ENCODE assay signal across 21 cellular contexts in the genomic region with DNA sequence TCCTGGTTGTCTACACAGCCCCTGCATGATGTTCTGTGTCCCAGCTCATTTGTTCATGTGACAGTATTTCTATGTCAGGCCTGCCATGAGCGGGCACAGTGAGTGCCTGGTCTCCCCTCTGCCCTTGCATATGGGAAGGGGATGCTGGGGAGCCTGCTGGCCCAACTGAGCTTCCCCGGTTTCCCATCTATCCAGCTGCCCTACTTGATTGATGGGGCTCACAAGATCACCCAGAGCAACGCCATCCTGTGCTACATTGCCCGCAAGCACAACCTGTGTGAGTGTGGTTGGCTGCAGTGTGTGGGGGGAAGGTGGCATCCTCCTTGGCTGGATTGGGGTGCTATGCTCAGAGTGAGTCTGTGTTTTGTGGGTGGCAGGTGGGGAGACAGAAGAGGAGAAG. TPM values are rescaled to one million over a fixed set of nuclear protein-coding genes. Genes with fewer than 3 reads are reported as not detected.
A peak's percentile ranks its signal among the peaks of the same experiment; 100 is the strongest.
DNase-seq lines count a peak whose midpoint lies in the region; ATAC-seq and TF ChIP-seq lines count a peak whose summit lies in the region.
"Had no signal": no experiment of that assay in that cellular context is flagged by ENCODE, and none has a peak within 500 bp of the region (broad histone marks: within the 10 kb centered on the region; RNA-seq: fewer than 3 reads in every experiment).

No MANE protein-coding gene starts in this region.

- H3K4me3 Mint-ChIP-seq in activated CD4-positive, alpha-beta T cell treated with anti-CD3 and anti-CD28 coated beads for 36 hours: peak overlapping the region; percentile 48
- H3K4me3 Mint-ChIP-seq in CD4-positive, alpha-beta T cell: peak overlapping the region; percentile 98
- H3K4me3 Mint-ChIP-seq in central memory CD8-positive, alpha-beta T cell: peak overlapping the region; percentile 93
- H3K4me3 Mint-ChIP-seq in natural killer cell: peak overlapping the region; percentile 49

- H3K9me3 ChIP-seq in CD4-positive, alpha-beta T cell (ENCODE audit: control insufficient read depth, low read length): no peaks in the 10 kb centered on the region
- H3K9me3 ChIP-seq: Caco-2, SJSA1 had no signal

- in situ Hi-C loops in ACHN (cut with HindIII; ENCODE audit: low pct_ligation_motif_present, low pct_unique_long_range_greater_than_20kb, low sequenced_read_pairs): no loop called here

- H3K9me3 Mint-ChIP-seq in activated CD4-positive, alpha-beta T cell treated with anti-CD3 and anti-CD28 coated beads for 36 hours (ENCODE audit: low read depth): no peaks in the 10 kb centered on the region
- H3K9me3 Mint-ChIP-seq in CD4-positive, alpha-beta T cell: no peaks in the 10 kb centered on the region
- no peaks in the 10 kb centered on the region for H3K9me3 Mint-ChIP-seq in central memory CD8-positive, alpha-beta T cell
- no peaks in the 10 kb centered on the region for H3K9me3 Mint-ChIP-seq in natural killer cell
- H3K9me3 Mint-ChIP-seq: activated naive CD8-positive, alpha-beta T cell treated with anti-CD3 and anti-CD28 coated beads, Interleukin-2, amount 10 ng/mL, durations not matched to agents 7 days and 5 days had no signal

- H3K27ac ChIP-seq in CD4-positive, alpha-beta T cell (ENCODE audit: low read depth, low read length): no peak overlapping the region
- H3K27ac ChIP-seq: parathyroid adenoma, SJSA1 had no signal

- H3K27me3 ChIP-seq in CD4-positive, alpha-beta T cell (ENCODE audit: control insufficient read depth, insufficient read depth, low read length): no peaks in the 10 kb centered on the region
- H3K27me3 ChIP-seq: SJSA1 had no signal

- H3K27ac Mint-ChIP-seq in activated CD4-positive, alpha-beta T cell treated with anti-CD3 and anti-CD28 coated beads for 36 hours: no peak overlapping the region
- peak overlapping the region; percentile 20 for H3K27ac Mint-ChIP-seq in CD4-positive, alpha-beta T cell
- H3K27ac Mint-ChIP-seq in central memory CD8-positive, alpha-beta T cell (ENCODE audit: low read depth): no peak overlapping the region
- no peak overlapping the region for H3K27ac Mint-ChIP-seq in natural killer cell
- H3K27ac Mint-ChIP-seq: activated naive CD8-positive, alpha-beta T cell treated with anti-CD3 and anti-CD28 coated beads, Interleukin-2, amount 10 ng/mL, durations not matched to agents 7 days and 5 days had no signal

- no peak for ATAC-seq in activated CD4-positive, alpha-beta T cell treated with anti-CD3 and anti-CD28 coated beads for 36 hours
- ATAC-seq in CD4-positive, alpha-beta T cell (ENCODE audit: poor library complexity): no peak
- ATAC-seq in central memory CD8-positive, alpha-beta T cell (replicated peaks; ENCODE audit: extremely low read depth, poor library complexity, severe bottlenecking): no peak
- ATAC-seq in natural killer cell: no peak

- H3K27me3 Mint-ChIP-seq in activated CD4-positive, alpha-beta T cell treated with anti-CD3 and anti-CD28 coated beads for 36 hours: no peaks in the 10 kb centered on the region
- no peaks in the 10 kb centered on the region for H3K27me3 Mint-ChIP-seq in CD4-positive, alpha-beta T cell
- H3K27me3 Mint-ChIP-seq in central memory CD8-positive, alpha-beta T cell: no peaks in the 10 kb centered on the region
- H3K27me3 Mint-ChIP-seq in natural killer cell (ENCODE audit: low read depth in 2 of 2): peaks cover 2 to 6% of the 10 kb centered on the region in 2 donors

- H3K36me3 Mint-ChIP-seq in activated CD4-positive, alpha-beta T cell treated with anti-CD3 and anti-CD28 coated beads for 36 hours (ENCODE audit: low read depth): peaks cover 3% of the 10 kb centered on the region
- H3K36me3 Mint-ChIP-seq in CD4-positive, alpha-beta T cell (ENCODE audit: low read depth): peaks cover 52% of the 10 kb centered on the region
- peaks cover 8% of the 10 kb centered on the region for H3K36me3 Mint-ChIP-seq in central memory CD8-positive, alpha-beta T cell (ENCODE audit: insufficient read depth)
- H3K36me3 Mint-ChIP-seq in natural killer cell: no peaks in the 10 kb centered on the region
- H3K36me3 Mint-ChIP-seq: activated naive CD8-positive, alpha-beta T cell treated with anti-CD3 and anti-CD28 coated beads, Interleukin-2, amount 10 ng/mL, durations not matched to agents 7 days and 5 days had no signal

- peaks cover 12% of the 10 kb centered on the region for H3K4me1 Mint-ChIP-seq in activated CD4-positive, alpha-beta T cell treated with anti-CD3 and anti-CD28 coated beads for 36 hours
- peaks cover 41% of the 10 kb centered on the region for H3K4me1 Mint-ChIP-seq in CD4-positive, alpha-beta T cell (ENCODE audit: low read depth)
- peaks cover 11% of the 10 kb centered on the region for H3K4me1 Mint-ChIP-seq in central memory CD8-positive, alpha-beta T cell
- H3K4me1 Mint-ChIP-seq in natural killer cell: peaks cover 16 to 27% of the 10 kb centered on the region in 2 donors

- intact Hi-C loops in activated CD4-positive, alpha-beta T cell treated with anti-CD3 and anti-CD28 coated beads for 36 hours (cut with DNase I, micrococcal nuclease): loop anchor here (2.0 kb wide), 2 partner anchors 15 to 83 kb away; partner anchors contain the start of gene GSTM3 (in 1 of the 2)
- intact Hi-C loops in CD4-positive, alpha-beta T cell (cut with DNase I, micrococcal nuclease): no loop called here
- intact Hi-C loops in natural killer cell (cut with micrococcal nuclease): no loop called here

- no peak for TF ChIP-seq CTCF in CD4-positive, alpha-beta T cell (IDR thresholded peaks at IDR 0.05)
- no peak for TF ChIP-seq CTCF in natural killer cell (IDR thresholded peaks at IDR 0.05)

- POLR2A ChIA-PET in activated CD4-positive, alpha-beta T cell treated with anti-CD3 and anti-CD28 coated beads for 36 hours (lab: Charles Lee): no interaction called here
- POLR2A ChIA-PET in CD4-positive, alpha-beta T cell (lab: Charles Lee): interaction anchor here (0.7 kb wide), 1 partner anchor 108 kb away, joined by 3 read pairs; no protein-coding TSS in a partner anchor

- no peak for DNase-seq in activated CD4-positive, alpha-beta T cell treated with anti-CD3 and anti-CD28 coated beads for 36 hours
- no peak for DNase-seq in activated CD4-positive, alpha-beta T cell treated with anti-CD3 and anti-CD28 coated beads, Interleukin-2, amount 50 U/mL, for 4 hours
- DNase-seq in CD4-positive, alpha-beta T cell: no peak
- DNase-seq in central memory CD8-positive, alpha-beta T cell (ENCODE audit: low spot score in 2 of 2): no peak
- DNase-seq in natural killer cell: no peak
- no peak for DNase-seq in ACHN
- no peak for DNase-seq in mesenteric fat pad (ENCODE audit: low spot score)
- no peak for DNase-seq in globus pallidus (ENCODE audit: low spot score)
- DNase-seq: activated CD8-positive, alpha-beta memory T cell treated with anti-CD3 and anti-CD28 coated beads for 24 hours; activated naive CD8-positive, alpha-beta T cell treated with anti-CD3 and anti-CD28 coated beads, Interleukin-2, amount 10 ng/mL, durations not matched to agents 7 days and 5 days; Caco-2; effector CD8-positive, alpha-beta T cell; hippocampal formation; kidney glomerular epithelial cell; NCI-H2029 treated with DMSO at 0.1 percent for 48 hours; NCI-H524; trophoblast cell had no signal

- CTCF ChIA-PET in activated CD4-positive, alpha-beta T cell treated with anti-CD3 and anti-CD28 coated beads for 36 hours (lab: Charles Lee): interaction anchor here (0.9 to 4.6 kb wide), 4 partner anchors 11 to 167 kb away, joined by 3 to 47 read pairs (median 4); partner anchors contain the start of gene GSTM2
- CTCF ChIA-PET in CD4-positive, alpha-beta T cell (lab: Charles Lee): interaction anchor here (1.3 to 2.8 kb wide), 2 partner anchors 17 to 327 kb away, joined by 4 to 10 read pairs; partner anchors contain the start of gene AHCYL1

RNA-seq across cellular contexts. Expression of gene GSTM4, which starts 1.5 kb away (rescaled TPM):
- 10 to 100 TPM; 18.1 to 20.6 TPM for total RNA-seq in activated CD4-positive, alpha-beta T cell treated with anti-CD3 and anti-CD28 coated beads for 36 hours
- 10 to 100 TPM; 17.7 to 20.7 TPM for total RNA-seq in CD4-positive, alpha-beta T cell
- total RNA-seq in natural killer cell (10 to 100 TPM; 20.5 to 48.8 (median 47.1) TPM), mesenteric fat pad (22.6 TPM)

RNA-seq across cellular contexts. Expression of gene GSTM2, which starts 10.5 kb away (rescaled TPM):
- total RNA-seq in activated CD4-positive, alpha-beta T cell treated with anti-CD3 and anti-CD28 coated beads for 36 hours: 10 to 100 TPM; 18.7 to 23.9 TPM
- total RNA-seq in CD4-positive, alpha-beta T cell: 100 to 1,000 TPM; 106 to 107 TPM
- total RNA-seq in natural killer cell: 100 to 1,000 TPM; 142 to 315 (median 205) TPM
- 51.2 TPM for total RNA-seq in mesenteric fat pad

RNA-seq across cellular contexts. Expression of gene GSTM1, which starts 30.2 kb away (rescaled TPM):
- total RNA-seq in activated CD4-positive, alpha-beta T cell treated with anti-CD3 and anti-CD28 coated beads for 36 hours: 100 to 1,000 TPM in 1 of 2 experiments, 10 to 100 TPM in 1; 94.0 to 116 TPM
- 10 to 100 TPM; 31.9 to 36.2 TPM for total RNA-seq in CD4-positive, alpha-beta T cell
- total RNA-seq in natural killer cell (10 to 100 TPM in 2 of 3 donors, not detected in 1; 31.9 to 34.7 TPM), mesenteric fat pad (not detected)
- total RNA-seq: activated naive CD8-positive, alpha-beta T cell treated with anti-CD3 and anti-CD28 coated beads, Interleukin-2, amount 10 ng/mL, durations not matched to agents 7 days and 5 days; Caco-2; fibroblast of lung; OCI-LY7 had no signal

RNA-seq across cellular contexts. Expression of gene AMPD2, which starts 37.8 kb away (rescaled TPM):
- total RNA-seq in activated CD4-positive, alpha-beta T cell treated with anti-CD3 and anti-CD28 coated beads for 36 hours: 10 to 100 TPM; 73.5 to 99.5 TPM
- 100 to 1,000 TPM; 170 to 191 TPM for total RNA-seq in CD4-positive, alpha-beta T cell
- total RNA-seq in natural killer cell (100 to 1,000 TPM; 200 to 271 (median 243) TPM), mesenteric fat pad (63.1 TPM)

RNA-seq across cellular contexts. Expression of gene GNAT2, which starts 38.0 kb away (rescaled TPM):
- under 1 TPM; 0.26 to 0.64 TPM for total RNA-seq in activated CD4-positive, alpha-beta T cell treated with anti-CD3 and anti-CD28 coated beads for 36 hours
- not detected for total RNA-seq in CD4-positive, alpha-beta T cell
- not detected for total RNA-seq in natural killer cell
- total RNA-seq in mesenteric fat pad: not detected
- total RNA-seq: Caco-2 had no signal

Comparison
In these comparisons a context has a peak if more than half of its experiments do, and no peak if none do; other contexts are left out.
1. H3K4me3 Mint-ChIP-seq: peak in every context shown above with its lines; median percentile 98 in CD4-positive, alpha-beta T cell; 93 in central memory CD8-positive, alpha-beta T cell; 49 in natural killer cell; 48 in activated CD4-positive, alpha-beta T cell treated with anti-CD3 and anti-CD28 coated beads for 36 hours.
2. intact Hi-C loops: an anchor here in activated CD4-positive, alpha-beta T cell treated with anti-CD3 and anti-CD28 coated beads for 36 hours (2.0 kb wide); none called in CD4-positive, alpha-beta T cell and natural killer cell.